ENCODE assay signal across 17 cellular contexts in genomic region chr16:14291941-14292825, GRCh38.
"Had no signal": no experiment of that assay in that cellular context is flagged by ENCODE, and none has a peak within 500 bp of the region (broad histone marks: within the 10 kb centered on the region; RNA-seq: fewer than 3 reads in every experiment).

No MANE protein-coding gene starts in this region.

- H3K27ac Mint-ChIP-seq: activated naive CD8-positive, alpha-beta T cell treated with anti-CD3 and anti-CD28 coated beads, Interleukin-2, amount 10 ng/mL, durations not matched to agents 7 days and 5 days; activated T-cell treated with anti-CD3 and anti-CD28 coated beads, Interleukin-2, amount 50 U/mL, for 24 hours; effector memory CD8-positive, alpha-beta T cell; natural killer cell; stimulated activated naive B cell treated with anti-CD40 and anti-IgM and Interleukin-4, amounts not matched to agents 10 μg/mL and 1 μg/mL and 100 μg/mL, for 72 hours had no signal

- H3K27me3 ChIP-seq: right lobe of liver, spleen, upper lobe of left lung had no signal

- ATAC-seq: effector memory CD8-positive, alpha-beta T cell; natural killer cell; stimulated activated naive B cell treated with anti-CD40 and anti-IgM and Interleukin-4, amounts not matched to agents 10 μg/mL and 1 μg/mL and 100 μg/mL, for 72 hours had no signal

- H3K4me3 ChIP-seq: lung, prostate gland, right lobe of liver, spleen, upper lobe of left lung had no signal

- H3K9me3 ChIP-seq: prostate gland had no signal

- H3K4me1 Mint-ChIP-seq: activated naive CD8-positive, alpha-beta T cell treated with anti-CD3 and anti-CD28 coated beads, Interleukin-2, amount 10 ng/mL, durations not matched to agents 7 days and 5 days had no signal

- DNase-seq: activated CD4-positive, alpha-beta T cell treated with anti-CD3 and anti-CD28 coated beads, Interleukin-2, amount 50 U/mL, for 1 hour; activated gamma-delta T cell; activated naive CD8-positive, alpha-beta T cell treated with anti-CD3 and anti-CD28 coated beads, Interleukin-2, amount 10 ng/mL, durations not matched to agents 7 days and 5 days; activated T-cell treated with anti-CD3 and anti-CD28 coated beads, Interleukin-2, amount 50 U/mL, for 24 hours; cortex of kidney; effector memory CD8-positive, alpha-beta T cell; hypothalamus; natural killer cell; occipital lobe; spleen; stimulated activated CD4-positive, alpha-beta T cell treated with anti-CD3 and anti-CD28 coated beads, Interleukin-2, amount 100 ng/mL, for 24 hours; stimulated activated naive B cell treated with anti-CD40 and anti-IgM and Interleukin-4, amounts not matched to agents 10 μg/mL and 1 μg/mL and 100 μg/mL, for 72 hours; substantia nigra; upper lobe of left lung had no signal

- H3K27ac ChIP-seq: prostate gland, right lobe of liver, upper lobe of left lung had no signal

- H3K27me3 Mint-ChIP-seq: activated naive CD8-positive, alpha-beta T cell treated with anti-CD3 and anti-CD28 coated beads, Interleukin-2, amount 10 ng/mL, durations not matched to agents 7 days and 5 days; activated T-cell treated with anti-CD3 and anti-CD28 coated beads, Interleukin-2, amount 50 U/mL, for 24 hours; effector memory CD8-positive, alpha-beta T cell; stimulated activated naive B cell treated with anti-CD40 and anti-IgM and Interleukin-4, amounts not matched to agents 10 μg/mL and 1 μg/mL and 100 μg/mL, for 72 hours had no signal

- H3K4me1 ChIP-seq: prostate gland, right lobe of liver, upper lobe of left lung had no signal

- H3K36me3 ChIP-seq: prostate gland, right lobe of liver, spleen, upper lobe of left lung had no signal

- H3K4me3 Mint-ChIP-seq: activated naive CD8-positive, alpha-beta T cell treated with anti-CD3 and anti-CD28 coated beads, Interleukin-2, amount 10 ng/mL, durations not matched to agents 7 days and 5 days; activated T-cell treated with anti-CD3 and anti-CD28 coated beads, Interleukin-2, amount 50 U/mL, for 24 hours; effector memory CD8-positive, alpha-beta T cell; natural killer cell; stimulated activated naive B cell treated with anti-CD40 and anti-IgM and Interleukin-4, amounts not matched to agents 10 μg/mL and 1 μg/mL and 100 μg/mL, for 72 hours had no signal
